23 cellular contexts compared by ENCODE assay signal in the genomic region with DNA sequence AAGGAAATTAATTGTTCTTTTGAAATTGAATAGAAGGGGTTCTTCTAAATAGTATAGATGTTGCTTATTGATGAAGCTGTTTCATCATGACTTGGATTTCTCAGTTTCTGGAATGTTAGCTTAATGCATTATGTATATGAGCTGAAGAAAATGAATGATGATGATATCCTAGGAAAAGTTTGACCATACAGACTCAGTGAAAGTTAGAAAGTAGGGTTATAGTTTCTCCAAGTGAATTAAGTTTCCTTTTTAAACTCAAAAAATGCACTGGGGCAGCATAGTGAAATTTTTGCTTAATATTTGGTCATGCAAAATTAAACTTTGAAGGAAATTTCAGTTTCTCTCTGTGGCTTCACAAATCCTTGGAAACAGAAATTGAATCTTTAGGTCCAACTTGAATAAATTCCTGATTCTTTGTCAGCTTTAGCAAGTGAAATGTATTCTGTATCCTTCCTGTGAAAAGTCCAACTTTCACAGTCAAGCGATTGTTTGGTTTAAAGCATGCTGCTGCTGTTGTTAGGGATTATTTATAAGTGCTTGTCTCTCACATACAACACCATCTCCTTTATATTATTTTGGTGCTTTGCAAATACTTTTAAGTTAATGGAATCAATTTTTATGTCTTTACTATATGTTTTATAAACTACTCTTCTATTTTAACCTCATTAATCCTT.
DNase-seq lines count a peak whose midpoint lies in the region; ATAC-seq, FAIRE-seq and TF ChIP-seq lines count a peak whose summit lies in the region.
"Had no signal": no experiment of that assay in that cellular context is flagged by ENCODE, and none has a peak within 500 bp of the region (broad histone marks: within the 10 kb centered on the region; RNA-seq: fewer than 3 reads in every experiment).

No MANE protein-coding gene starts in this region.

- no peaks in the 10 kb centered on the region for H3K27me3 ChIP-seq in astrocyte (ENCODE audit: insufficient read depth, low read length)

- H3K9me3 Mint-ChIP-seq in astrocyte (ENCODE audit: unreplicated experiment) = no peaks in the 10 kb centered on the region
- H3K9me3 Mint-ChIP-seq: CD4-positive, alpha-beta memory T cell; GM23338; H9; HFFc6 had no signal

- TF ChIP-seq CTCF in D721Med (IDR thresholded peaks at IDR 0.05; ENCODE audit: insufficient read depth, missing control alignments) (no peak), astrocyte (IDR thresholded peaks at IDR 0.05; ENCODE audit: insufficient read depth, low read depth, low read length) (no peak)

- no peak overlapping the region for H2AFZ ChIP-seq in astrocyte (ENCODE audit: low read depth, low read length)
- H2AFZ ChIP-seq: GM23338 had no signal

- no peaks in the 10 kb centered on the region for H3K9me3 ChIP-seq in astrocyte (ENCODE audit: insufficient read depth, low read depth, low read length)
- H3K9me3 ChIP-seq: A549 had no signal

- no peak overlapping the region for H3K27ac Mint-ChIP-seq in astrocyte (ENCODE audit: unreplicated experiment)
- H3K27ac Mint-ChIP-seq: GM23338, H9, HFFc6 had no signal

- H3K4me1 Mint-ChIP-seq in astrocyte (ENCODE audit: low read depth, unreplicated experiment) = peaks cover 7% of the 10 kb centered on the region
- H3K4me1 Mint-ChIP-seq: GM23338, H9 had no signal

- H3K36me3 Mint-ChIP-seq in astrocyte (ENCODE audit: low read depth, unreplicated experiment) = peaks cover 9% of the 10 kb centered on the region

- no peaks in the 10 kb centered on the region for H3K4me1 ChIP-seq in astrocyte (ENCODE audit: insufficient read depth, low read length)

- H3K9ac ChIP-seq in astrocyte (ENCODE audit: low read length) = no peak overlapping the region

- no peaks in the 10 kb centered on the region for H3K27me3 Mint-ChIP-seq in astrocyte (ENCODE audit: low read depth, unreplicated experiment)
- H3K27me3 Mint-ChIP-seq: CD4-positive, alpha-beta memory T cell had no signal

- H3K36me3 ChIP-seq in astrocyte (ENCODE audit: insufficient read depth, low read length) = peaks cover 24% of the 10 kb centered on the region

- ATAC-seq in HG03520 (IDR thresholded peaks at IDR 0.05; ENCODE audit: unreplicated experiment) = no peak
- ATAC-seq: A549, GM12878, GM23338, HCT116 had no signal

- DNase-seq in D721Med (ENCODE audit: insufficient read length, low spot score) (no peak), astrocyte (ENCODE audit: low read depth) (no peak), midbrain (lab: John Stamatoyannopoulos, UW) (peak; percentile 37), DMS53 (lab: John Stamatoyannopoulos, UW) (no peak), ecto neural progenitor cell (ENCODE audit: low spot score) (no peak)
- DNase-seq: 8988T; ACHN; AML-193; C1 segment of cervical spinal cord; Calu3; CD4-positive, alpha-beta memory T cell; COR-L47; DMS153; DMS79; EL; GDM1; H9; HFFc6 had no signal

- peak; percentile 73 for FAIRE-seq in D721Med (lab: Jason Lieb, UNC)
- FAIRE-seq in astrocyte (lab: Jason Lieb, UNC) = peak; percentile 63
- FAIRE-seq: A549, GM12878 had no signal

- H3K27ac ChIP-seq in astrocyte (ENCODE audit: low read depth, low read length) = no peak overlapping the region
- H3K27ac ChIP-seq: A549 had no signal

- H3K4me3 Mint-ChIP-seq in astrocyte (ENCODE audit: unreplicated experiment) = no peak overlapping the region
- H3K4me3 Mint-ChIP-seq: CD4-positive, alpha-beta memory T cell; GM23338; H9; HFFc6 had no signal

- no peaks in the 10 kb centered on the region for H3K79me2 ChIP-seq in astrocyte (ENCODE audit: insufficient read depth, low read length)

- no peaks in the 10 kb centered on the region for H4K20me1 ChIP-seq in astrocyte (ENCODE audit: insufficient read depth, low read length)

- no peak overlapping the region for H3K4me2 ChIP-seq in astrocyte (ENCODE audit: low read length)
- H3K4me2 ChIP-seq: A549, GM23338 had no signal

- H3K4me3 ChIP-seq in astrocyte (ENCODE audit: insufficient read depth, low read depth, low read length) = no peak overlapping the region
- H3K4me3 ChIP-seq: A549, GM12878, GM23338 had no signal
